Comparison of ENCODE assay signal across 13 cellular contexts in genomic region chr19:3536429-3537100, GRCh38. TPM values are rescaled to one million over a fixed set of nuclear protein-coding genes. Genes with fewer than 3 reads are reported as not detected.
DNase-seq lines count a peak whose midpoint lies in the region; ATAC-seq and TF ChIP-seq lines count a peak whose summit lies in the region.
"Had no signal": no experiment of that assay in that cellular context is flagged by ENCODE, and none has a peak within 500 bp of the region (broad histone marks: within the 10 kb centered on the region; RNA-seq: fewer than 3 reads in every experiment).

No MANE protein-coding gene starts in this region.

- no peaks in the 10 kb centered on the region for H3K79me2 ChIP-seq in osteoblast (ENCODE audit: insufficient read depth, low read length)

- no peak overlapping the region for H2AFZ ChIP-seq in osteoblast (ENCODE audit: low read length)

- no peak for ATAC-seq in T-helper 17 cell
- ATAC-seq: activated CD8-positive, alpha-beta T cell treated with anti-CD3 and anti-CD28 coated beads, Interleukin-2, amount 10 ng/mL, durations not matched to agents 7 days and 5 days had no signal

- H3K9me3 ChIP-seq in T-helper 17 cell (ENCODE audit: control insufficient read depth, low read length, poor library complexity, severe bottlenecking) (no peaks in the 10 kb centered on the region), osteoblast (ENCODE audit: low read depth, low read length) (no peaks in the 10 kb centered on the region), prostate gland (no peaks in the 10 kb centered on the region)
- H3K9me3 ChIP-seq: upper lobe of right lung had no signal

- peaks cover 14% of the 10 kb centered on the region for H4K20me1 ChIP-seq in osteoblast (ENCODE audit: insufficient read depth, low read length)

- H3K27me3 ChIP-seq in osteoblast (ENCODE audit: insufficient read depth, low read length) (no peaks in the 10 kb centered on the region), prostate gland (replicated peaks; ENCODE audit: insufficient read depth) (no peaks in the 10 kb centered on the region)
- H3K27me3 ChIP-seq: upper lobe of right lung had no signal

- H3K9me3 Mint-ChIP-seq in glutamatergic neuron (ENCODE audit: unreplicated experiment), result peaks cover 16% of the 10 kb centered on the region

- no peak overlapping the region for H3K4me2 ChIP-seq in osteoblast (ENCODE audit: insufficient read depth, low read length)

- H3K4me1 ChIP-seq in osteoblast (ENCODE audit: insufficient read depth, low read length), result no peaks in the 10 kb centered on the region
- no peaks in the 10 kb centered on the region for H3K4me1 ChIP-seq in prostate gland (replicated peaks)
- H3K4me1 ChIP-seq: upper lobe of right lung had no signal

- peaks cover 28% of the 10 kb centered on the region for H3K36me3 ChIP-seq in osteoblast (ENCODE audit: insufficient read depth, low read length)
- peaks cover 4 to 8% of the 10 kb centered on the region in 2 donors for H3K36me3 ChIP-seq in prostate gland

- H3K27ac ChIP-seq in osteoblast (ENCODE audit: low read depth, low read length) (no peak overlapping the region), prostate gland (peak overlapping the region in 1 of 2 donors; percentile 10)
- H3K27ac ChIP-seq: upper lobe of right lung had no signal

- H3K27me3 Mint-ChIP-seq in T-helper 17 cell (no peaks in the 10 kb centered on the region), glutamatergic neuron (ENCODE audit: unreplicated experiment) (peaks cover 8% of the 10 kb centered on the region)
- H3K27me3 Mint-ChIP-seq: activated naive CD8-positive, alpha-beta T cell had no signal

- intact Hi-C loops in prostate gland (cut with DNase I), result no loop called here

- H3K4me1 Mint-ChIP-seq in T-helper 17 cell (peaks cover 7% of the 10 kb centered on the region), glutamatergic neuron (ENCODE audit: low read depth, unreplicated experiment) (peaks cover 13% of the 10 kb centered on the region)

- H3K36me3 Mint-ChIP-seq in T-helper 17 cell (ENCODE audit: low read depth), result no peaks in the 10 kb centered on the region
- H3K36me3 Mint-ChIP-seq in glutamatergic neuron (ENCODE audit: unreplicated experiment), result peaks cover 4% of the 10 kb centered on the region

- H3K27ac Mint-ChIP-seq in T-helper 17 cell, result peak overlapping the region; percentile 21
- H3K27ac Mint-ChIP-seq in glutamatergic neuron (ENCODE audit: unreplicated experiment), result peak overlapping the region; percentile 86
- H3K27ac Mint-ChIP-seq: activated CD8-positive, alpha-beta T cell treated with anti-CD3 and anti-CD28 coated beads, Interleukin-2, amount 10 ng/mL, durations not matched to agents 7 days and 5 days had no signal

- no peak overlapping the region for H3K4me3 Mint-ChIP-seq in T-helper 17 cell
- H3K4me3 Mint-ChIP-seq in glutamatergic neuron (ENCODE audit: unreplicated experiment), result peak overlapping the region; percentile 69
- H3K4me3 Mint-ChIP-seq: activated CD8-positive, alpha-beta T cell treated with anti-CD3 and anti-CD28 coated beads, Interleukin-2, amount 10 ng/mL, durations not matched to agents 7 days and 5 days; activated naive CD8-positive, alpha-beta T cell had no signal

- TF ChIP-seq POLR2A in prostate gland (IDR thresholded peaks at IDR 0.05), result no peak

- DNase-seq in AG08395 (ENCODE audit: low spot score), result peak; percentile 62
- no peak for DNase-seq in T-helper 17 cell
- DNase-seq in glutamatergic neuron, result peak; percentile 70
- peak; percentile 94 for DNase-seq in osteoblast (ENCODE audit: insufficient read length, low spot score, missing footprints)
- no peak for DNase-seq in HUDEP-2 (lab: John Stamatoyannopoulos, UW; ENCODE audit: unreplicated experiment in 76 of 76)
- DNase-seq in prostate gland (ENCODE audit: low spot score), result no peak
- no peak for DNase-seq in dedifferentiated amniotic fluid mesenchymal stem cell (ENCODE audit: extremely low spot score)
- no peak for DNase-seq in KG1 (lab: John Stamatoyannopoulos, UW)
- DNase-seq: activated CD8-positive, alpha-beta T cell treated with anti-CD3 and anti-CD28 coated beads, Interleukin-2, amount 10 ng/mL, durations not matched to agents 7 days and 5 days; Kasumi-1; NCI-H2081 had no signal

- 59% methylated on average over 27 of the region's 27 CpGs for WGBS in prostate gland

- TF ChIP-seq CTCF in glutamatergic neuron (IDR thresholded peaks at IDR 0.05; ENCODE audit: partially characterized antibody, unreplicated experiment) (no peak), osteoblast (IDR thresholded peaks at IDR 0.05; ENCODE audit: extremely low read depth, low read depth, low read length) (no peak), prostate gland (IDR thresholded peaks at IDR 0.05) (no peak)

- H3K4me3 ChIP-seq in osteoblast (ENCODE audit: insufficient read depth, low read length) (no peak overlapping the region), prostate gland (no peak overlapping the region)
- H3K4me3 ChIP-seq: upper lobe of right lung had no signal

RNA-seq across cellular contexts. Expression of gene TEKTIP1, which starts 2.4 kb away (rescaled TPM):
- 1 to 10 TPM; 5.0 to 8.4 TPM for total RNA-seq in T-helper 17 cell
- 2.5 TPM for total RNA-seq in glutamatergic neuron (ENCODE audit: unreplicated experiment)
- not detected in 2 replicates for total RNA-seq in osteoblast
- 1 to 10 TPM in 1 of 2 donors, under 1 TPM in 1; 0.41 to 5.3 TPM for total RNA-seq in prostate gland

RNA-seq across cellular contexts. Expression of gene MFSD12, which starts 20.8 kb away (rescaled TPM):
- total RNA-seq in T-helper 17 cell (10 to 100 TPM; 58.1 to 62.0 TPM), glutamatergic neuron (ENCODE audit: unreplicated experiment) (134 TPM), osteoblast (92.5 and 104 TPM in 2 replicates), prostate gland (10 to 100 TPM; 60.5 to 86.1 TPM)

RNA-seq across cellular contexts. Expression of gene FZR1, which starts 30.5 kb away (rescaled TPM):
- total RNA-seq in T-helper 17 cell (10 to 100 TPM; 95.0 to 96.6 TPM), glutamatergic neuron (ENCODE audit: unreplicated experiment) (51.3 TPM), osteoblast (36.6 and 39.5 TPM in 2 replicates), prostate gland (10 to 100 TPM; 32.2 to 64.9 TPM)

RNA-seq across cellular contexts. Expression of gene DOHH, which starts 36.1 kb away (rescaled TPM):
- total RNA-seq in T-helper 17 cell (1 to 10 TPM; 4.1 to 5.2 TPM), glutamatergic neuron (ENCODE audit: unreplicated experiment) (8.5 TPM), osteoblast (7.7 and 8.3 TPM in 2 replicates), prostate gland (10 to 100 TPM; 26.1 to 26.9 TPM)

RNA-seq across cellular contexts. Expression of gene HMG20B, which starts 36.2 kb away (rescaled TPM):
- 10 to 100 TPM; 34.0 to 36.7 TPM for total RNA-seq in T-helper 17 cell
- 55.3 TPM for total RNA-seq in glutamatergic neuron (ENCODE audit: unreplicated experiment)
- 57.2 and 65.9 TPM in 2 replicates for total RNA-seq in osteoblast
- 100 to 1,000 TPM; 184 to 369 TPM for total RNA-seq in prostate gland

Comparison
In these comparisons a context has a peak if more than half of its experiments do, and no peak if none do; other contexts are left out.
1. DNase-seq: peak in AG08395 (single experiment), glutamatergic neuron (single experiment) and osteoblast (single experiment); none in T-helper 17 cell (0 of 3), HUDEP-2 (0 of 76), prostate gland (single experiment), dedifferentiated amniotic fluid mesenchymal stem cell (single experiment) and KG1 (single experiment).